Comparison of ENCODE assay signal across 8 cellular contexts in genomic region chr7:85851571-85852193, GRCh38.
DNase-seq lines count a peak whose midpoint lies in the region; ATAC-seq and TF ChIP-seq lines count a peak whose summit lies in the region.

No MANE protein-coding gene starts in this region.

- H3K4me1 ChIP-seq in Caco-2: no peaks in the 10 kb centered on the region
- H3K4me1 ChIP-seq in ascending aorta: no peaks in the 10 kb centered on the region

- peak; percentile 32 to 36 for TF ChIP-seq CTCF in Caco-2 (IDR thresholded peaks at IDR 0.05; ENCODE audit: insufficient read depth in 1 of 2, low read depth in 1 of 2, low read length in 1 of 2, severe bottlenecking in 1 of 2, unreplicated experiment in 1 of 2)
- peak; percentile 67 for TF ChIP-seq CTCF in LNCaP clone FGC (IDR thresholded peaks at IDR 0.05; ENCODE audit: control insufficient read depth, extremely low read depth, insufficient read depth)
- TF ChIP-seq CTCF in ascending aorta (IDR thresholded peaks at IDR 0.05): peak in 2 of 3 experiments; percentile 13 to 29
- no peak for TF ChIP-seq CTCF in omental fat pad (IDR thresholded peaks at IDR 0.05)

- H3K4me3 ChIP-seq in Caco-2 (ENCODE audit: low read depth, low read length) (no peak overlapping the region), LNCaP clone FGC (ENCODE audit: low read depth, low read length) (no peak overlapping the region), ascending aorta (no peak overlapping the region)

- POLR2A ChIA-PET in Caco-2 (lab: Charles Lee): no interaction called here

- H3K27ac Mint-ChIP-seq in Caco-2 (ENCODE audit: unreplicated experiment): no peak overlapping the region
- H3K27ac Mint-ChIP-seq in stimulated activated effector memory CD8-positive, alpha-beta T cell treated with anti-CD3 and anti-CD28 coated beads, Interleukin-12 subunit alpha, Interleukin-12 subunit beta, amount 100 ng/mL, for 72 hours: no peak overlapping the region
- no peak overlapping the region for H3K27ac Mint-ChIP-seq in activated T-helper 1 cell treated with anti-CD3 and anti-CD28 coated beads, Interleukin-12 subunit alpha, Interleukin-12 subunit beta, Interleukin-2, Interleukin-4 antibody, amounts not matched to agents 30 ng/mL and 10 ng/mL and 1 ng/mL, durations not matched to agents 14 hours and 24 hours and 36 hours

- intact Hi-C loops in Caco-2 (cut with micrococcal nuclease; ENCODE audit: unreplicated experiment): loop anchor here (1.0 to 10.0 kb wide), 4 partner anchors 294 to 1917 kb away; no protein-coding TSS in a partner anchor
- intact Hi-C loops in ascending aorta (cut with DNase I): loop anchor here (5.0 kb wide), 1 partner anchor 819 kb away; no protein-coding TSS in a partner anchor
- intact Hi-C loops in activated T-helper 1 cell treated with anti-CD3 and anti-CD28 coated beads, Interleukin-12 subunit alpha, Interleukin-12 subunit beta, Interleukin-2, Interleukin-4 antibody, amounts not matched to agents 30 ng/mL and 10 ng/mL and 1 ng/mL, durations not matched to agents 14 hours and 24 hours and 36 hours (cut with micrococcal nuclease): no loop called here

- BruUV-seq in Caco-2 (replicated peaks; lab: Mats Ljungman, UMichigan): no TSS peak

- H3K4me3 Mint-ChIP-seq in Caco-2 (ENCODE audit: unreplicated experiment): no peak overlapping the region
- H3K4me3 Mint-ChIP-seq in stimulated activated effector memory CD8-positive, alpha-beta T cell treated with anti-CD3 and anti-CD28 coated beads, Interleukin-12 subunit alpha, Interleukin-12 subunit beta, amount 100 ng/mL, for 72 hours: no peak overlapping the region
- no peak overlapping the region for H3K4me3 Mint-ChIP-seq in activated T-helper 1 cell treated with anti-CD3 and anti-CD28 coated beads, Interleukin-12 subunit alpha, Interleukin-12 subunit beta, Interleukin-2, Interleukin-4 antibody, amounts not matched to agents 30 ng/mL and 10 ng/mL and 1 ng/mL, durations not matched to agents 14 hours and 24 hours and 36 hours

- H3K9me3 Mint-ChIP-seq in Caco-2 (ENCODE audit: unreplicated experiment): no peaks in the 10 kb centered on the region
- peaks cover 19% of the 10 kb centered on the region for H3K9me3 Mint-ChIP-seq in stimulated activated effector memory CD8-positive, alpha-beta T cell treated with anti-CD3 and anti-CD28 coated beads, Interleukin-12 subunit alpha, Interleukin-12 subunit beta, amount 100 ng/mL, for 72 hours
- no peaks in the 10 kb centered on the region for H3K9me3 Mint-ChIP-seq in activated T-helper 1 cell treated with anti-CD3 and anti-CD28 coated beads, Interleukin-12 subunit alpha, Interleukin-12 subunit beta, Interleukin-2, Interleukin-4 antibody, amounts not matched to agents 30 ng/mL and 10 ng/mL and 1 ng/mL, durations not matched to agents 14 hours and 24 hours and 36 hours

- no peaks in the 10 kb centered on the region for H3K4me1 Mint-ChIP-seq in Caco-2 (ENCODE audit: low read depth, unreplicated experiment)
- no peaks in the 10 kb centered on the region for H3K4me1 Mint-ChIP-seq in stimulated activated effector memory CD8-positive, alpha-beta T cell treated with anti-CD3 and anti-CD28 coated beads, Interleukin-12 subunit alpha, Interleukin-12 subunit beta, amount 100 ng/mL, for 72 hours
- no peaks in the 10 kb centered on the region for H3K4me1 Mint-ChIP-seq in activated T-helper 1 cell treated with anti-CD3 and anti-CD28 coated beads, Interleukin-12 subunit alpha, Interleukin-12 subunit beta, Interleukin-2, Interleukin-4 antibody, amounts not matched to agents 30 ng/mL and 10 ng/mL and 1 ng/mL, durations not matched to agents 14 hours and 24 hours and 36 hours (ENCODE audit: low read depth)

- DNase-seq in Caco-2 (peak in 1 of 2 experiments; percentile 17), LNCaP clone FGC (ENCODE audit: low read depth) (peak; percentile 47), ascending aorta (ENCODE audit: low spot score in 2 of 2) (no peak), left kidney (ENCODE audit: low read depth, low spot score) (peak; percentile 47), omental fat pad (ENCODE audit: low spot score) (no peak)
- no peak for DNase-seq in stimulated activated CD4-positive, alpha-beta T cell treated with anti-CD3 and anti-CD28 coated beads, Interleukin-1b, Interleukin-23, amount 100 ng/mL, for 48 hours
- no peak for DNase-seq in stimulated activated effector memory CD8-positive, alpha-beta T cell treated with anti-CD3 and anti-CD28 coated beads, Interleukin-12 subunit alpha, Interleukin-12 subunit beta, amount 100 ng/mL, for 72 hours (ENCODE audit: low spot score in 2 of 2)
- DNase-seq in activated T-helper 1 cell treated with anti-CD3 and anti-CD28 coated beads, Interleukin-12 subunit alpha, Interleukin-12 subunit beta, Interleukin-2, Interleukin-4 antibody, amounts not matched to agents 30 ng/mL and 10 ng/mL and 1 ng/mL, durations not matched to agents 14 hours and 24 hours and 36 hours (ENCODE audit: low spot score): no peak

- no peak overlapping the region for H3K27ac ChIP-seq in ascending aorta

- no peaks in the 10 kb centered on the region for H3K36me3 Mint-ChIP-seq in Caco-2 (ENCODE audit: insufficient read depth, unreplicated experiment)
- H3K36me3 Mint-ChIP-seq in stimulated activated effector memory CD8-positive, alpha-beta T cell treated with anti-CD3 and anti-CD28 coated beads, Interleukin-12 subunit alpha, Interleukin-12 subunit beta, amount 100 ng/mL, for 72 hours: no peaks in the 10 kb centered on the region
- no peaks in the 10 kb centered on the region for H3K36me3 Mint-ChIP-seq in activated T-helper 1 cell treated with anti-CD3 and anti-CD28 coated beads, Interleukin-12 subunit alpha, Interleukin-12 subunit beta, Interleukin-2, Interleukin-4 antibody, amounts not matched to agents 30 ng/mL and 10 ng/mL and 1 ng/mL, durations not matched to agents 14 hours and 24 hours and 36 hours (ENCODE audit: low read depth)

- H3K27me3 Mint-ChIP-seq in Caco-2 (ENCODE audit: insufficient read depth, unreplicated experiment): peaks cover 8% of the 10 kb centered on the region
- no peaks in the 10 kb centered on the region for H3K27me3 Mint-ChIP-seq in activated T-helper 1 cell treated with anti-CD3 and anti-CD28 coated beads, Interleukin-12 subunit alpha, Interleukin-12 subunit beta, Interleukin-2, Interleukin-4 antibody, amounts not matched to agents 30 ng/mL and 10 ng/mL and 1 ng/mL, durations not matched to agents 14 hours and 24 hours and 36 hours (ENCODE audit: insufficient read depth)

- H3K9me3 ChIP-seq in Caco-2 (no peaks in the 10 kb centered on the region), ascending aorta (no peaks in the 10 kb centered on the region)

- H3K36me3 ChIP-seq in Caco-2 (ENCODE audit: control insufficient read depth, insufficient read depth, low read length): no peaks in the 10 kb centered on the region
- no peaks in the 10 kb centered on the region for H3K36me3 ChIP-seq in ascending aorta

- H3K27me3 ChIP-seq in Caco-2 (replicated peaks; ENCODE audit: control insufficient read depth, insufficient read depth, low read length): no peaks in the 10 kb centered on the region
- no peaks in the 10 kb centered on the region for H3K27me3 ChIP-seq in ascending aorta

- CTCF ChIA-PET in Caco-2 (lab: Charles Lee): no interaction called here

- ATAC-seq in stimulated activated effector memory CD8-positive, alpha-beta T cell treated with anti-CD3 and anti-CD28 coated beads, Interleukin-12 subunit alpha, Interleukin-12 subunit beta, amount 100 ng/mL, for 72 hours: no peak
- ATAC-seq in omental fat pad (ENCODE audit: low FRiP score): no peak

Comparison
In these comparisons a context has a peak if more than half of its experiments do, and no peak if none do; other contexts are left out.
1. DNase-seq: peak in LNCaP clone FGC (single experiment) and left kidney (single experiment); none in ascending aorta (0 of 2), stimulated activated CD4-positive, alpha-beta T cell treated with anti-CD3 and anti-CD28 coated beads, Interleukin-1b, Interleukin-23, amount 100 ng/mL, for 48 hours (single experiment), stimulated activated effector memory CD8-positive, alpha-beta T cell treated with anti-CD3 and anti-CD28 coated beads, Interleukin-12 subunit alpha, Interleukin-12 subunit beta, amount 100 ng/mL, for 72 hours (0 of 2), omental fat pad (single experiment) and activated T-helper 1 cell treated with anti-CD3 and anti-CD28 coated beads, Interleukin-12 subunit alpha, Interleukin-12 subunit beta, Interleukin-2, Interleukin-4 antibody, amounts not matched to agents 30 ng/mL and 10 ng/mL and 1 ng/mL, durations not matched to agents 14 hours and 24 hours and 36 hours (single experiment).
2. CTCF ChIP-seq: peak in Caco-2 (2 of 2), LNCaP clone FGC (single experiment) and ascending aorta (2 of 3); none in omental fat pad (0 of 3).